Comparison of ENCODE assay signal across 11 cellular contexts in genomic region chr5:31273631-31274378, GRCh38.
DNase-seq lines count a peak whose midpoint lies in the region; ATAC-seq and TF ChIP-seq lines count a peak whose summit lies in the region.
"Had no signal": no experiment of that assay in that cellular context is flagged by ENCODE, and none has a peak within 500 bp of the region (broad histone marks: within the 10 kb centered on the region; RNA-seq: fewer than 3 reads in every experiment).

No MANE protein-coding gene starts in this region.

- H2AFZ ChIP-seq in Karpas-422 (ENCODE audit: low read length): no peak overlapping the region

- H3K4me2 ChIP-seq in Karpas-422 (ENCODE audit: low read depth, low read length, poor library complexity, severe bottlenecking): peak overlapping the region; percentile 32

- no peaks in the 10 kb centered on the region for H4K20me1 ChIP-seq in Karpas-422 (ENCODE audit: insufficient read depth, low read depth, low read length)

- no peak overlapping the region for H3K9ac ChIP-seq in Karpas-422 (ENCODE audit: low read length)

- H3K9me2 ChIP-seq in Karpas-422 (replicated peaks; ENCODE audit: insufficient read depth, low read length): no peaks in the 10 kb centered on the region

- H3K27ac Mint-ChIP-seq in Calu3 (ENCODE audit: unreplicated experiment): no peak overlapping the region
- H3K27ac Mint-ChIP-seq in CD8-positive, alpha-beta memory T cell: no peak overlapping the region
- H3K27ac Mint-ChIP-seq: dendritic cell treated with granulocyte-macrophage colony-stimulating factor and Interleukin-4, amounts not matched to agents 40 ng/mL and 50 ng/mL, for 4 days had no signal

- no peak overlapping the region for H3K27ac ChIP-seq in Karpas-422 (ENCODE audit: low read length)
- H3K27ac ChIP-seq in CD8-positive, alpha-beta memory T cell (ENCODE audit: low read depth, low read length): no peak overlapping the region

- no peaks in the 10 kb centered on the region for H3K79me2 ChIP-seq in Karpas-422 (ENCODE audit: low read length)

- no peaks in the 10 kb centered on the region for H3K27me3 ChIP-seq in Karpas-422 (ENCODE audit: low read length)
- H3K27me3 ChIP-seq in CD8-positive, alpha-beta memory T cell (ENCODE audit: insufficient read depth, low read length, poor library complexity, severe bottlenecking): no peaks in the 10 kb centered on the region

- BruUV-seq in Calu3 (replicated peaks; lab: Mats Ljungman, UMichigan): no TSS peak

- no peaks in the 10 kb centered on the region for H3K36me3 ChIP-seq in Karpas-422 (ENCODE audit: insufficient read depth, low read length)
- H3K36me3 ChIP-seq in CD8-positive, alpha-beta memory T cell (ENCODE audit: insufficient read depth, low read length): no peaks in the 10 kb centered on the region

- no peak for TF ChIP-seq CTCF in Calu3 (IDR thresholded peaks at IDR 0.05; ENCODE audit: unreplicated experiment)

- DNase-seq in Calu3: no peak
- no peak for DNase-seq in Karpas-422
- DNase-seq in iris pigment epithelial cell (ENCODE audit: low read depth): peak; percentile 17
- DNase-seq in NCI-H2107 treated with DMSO at 0.1 percent for 48 hours (lab: John Stamatoyannopoulos, UW; ENCODE audit: unreplicated experiment): no peak
- no peak for DNase-seq in CD8-positive, alpha-beta memory T cell
- DNase-seq in stimulated activated CD4-positive, alpha-beta T cell treated with anti-CD3 and anti-CD28 coated beads, Interleukin-2, amount 100 ng/mL, for 24 hours: no peak
- DNase-seq: DMS 273 treated with DMSO at 0.1 percent for 48 hours had no signal

- no peaks in the 10 kb centered on the region for H3K9me3 Mint-ChIP-seq in Calu3 (ENCODE audit: low read depth, unreplicated experiment)
- peaks cover 0 to 3% (median 0%) of the 10 kb centered on the region in 5 donors for H3K9me3 Mint-ChIP-seq in CD8-positive, alpha-beta memory T cell
- H3K9me3 Mint-ChIP-seq: dendritic cell treated with granulocyte-macrophage colony-stimulating factor and Interleukin-4, amounts not matched to agents 40 ng/mL and 50 ng/mL, for 4 days had no signal

- POLR2A ChIA-PET in CD8-positive, alpha-beta memory T cell (lab: Charles Lee): no interaction called here

- CTCF ChIA-PET in Calu3 (lab: Charles Lee): no interaction called here
- CTCF ChIA-PET in CD8-positive, alpha-beta memory T cell (lab: Charles Lee): no interaction called here

- H3K4me3 Mint-ChIP-seq in Calu3 (ENCODE audit: low read depth, unreplicated experiment): peak overlapping the region; percentile 23
- no peak overlapping the region for H3K4me3 Mint-ChIP-seq in CD8-positive, alpha-beta memory T cell
- H3K4me3 Mint-ChIP-seq: dendritic cell treated with granulocyte-macrophage colony-stimulating factor and Interleukin-4, amounts not matched to agents 40 ng/mL and 50 ng/mL, for 4 days had no signal

- H3K4me1 ChIP-seq in Karpas-422 (ENCODE audit: low read length): no peaks in the 10 kb centered on the region; the same call in 1 of the 2 replicates
- no peaks in the 10 kb centered on the region for H3K4me1 ChIP-seq in CD8-positive, alpha-beta memory T cell (ENCODE audit: insufficient read depth, low read length)

- ATAC-seq in GM21367 (IDR thresholded peaks at IDR 0.05; ENCODE audit: unreplicated experiment): peak; percentile 79
- ATAC-seq in HG03039 (IDR thresholded peaks at IDR 0.05; ENCODE audit: unreplicated experiment): no peak

- no peak overlapping the region for H3K4me3 ChIP-seq in Karpas-422 (ENCODE audit: low read length)
- no peak overlapping the region for H3K4me3 ChIP-seq in CD8-positive, alpha-beta memory T cell (ENCODE audit: low read length)
- H3K4me3 ChIP-seq: lung had no signal

- H3K36me3 Mint-ChIP-seq in Calu3 (ENCODE audit: insufficient read depth, unreplicated experiment): no peaks in the 10 kb centered on the region
- H3K36me3 Mint-ChIP-seq in CD8-positive, alpha-beta memory T cell: no peaks in the 10 kb centered on the region

- intact Hi-C loops in Calu3 (cut with micrococcal nuclease; ENCODE audit: unreplicated experiment): no loop called here

- peaks cover 12% of the 10 kb centered on the region for H3K4me1 Mint-ChIP-seq in Calu3 (ENCODE audit: low read depth, unreplicated experiment)
- no peaks in the 10 kb centered on the region for H3K4me1 Mint-ChIP-seq in CD8-positive, alpha-beta memory T cell

- no peaks in the 10 kb centered on the region for H3K9me3 ChIP-seq in Karpas-422 (ENCODE audit: low read length)
- H3K9me3 ChIP-seq in CD8-positive, alpha-beta memory T cell (ENCODE audit: low read length): no peaks in the 10 kb centered on the region

- H3K27me3 Mint-ChIP-seq in Calu3 (ENCODE audit: unreplicated experiment): no peaks in the 10 kb centered on the region
- no peaks in the 10 kb centered on the region for H3K27me3 Mint-ChIP-seq in CD8-positive, alpha-beta memory T cell
- H3K27me3 Mint-ChIP-seq: dendritic cell treated with granulocyte-macrophage colony-stimulating factor and Interleukin-4, amounts not matched to agents 40 ng/mL and 50 ng/mL, for 4 days had no signal
